Comparison of ENCODE assay signal across 10 cellular contexts in the genomic region with DNA sequence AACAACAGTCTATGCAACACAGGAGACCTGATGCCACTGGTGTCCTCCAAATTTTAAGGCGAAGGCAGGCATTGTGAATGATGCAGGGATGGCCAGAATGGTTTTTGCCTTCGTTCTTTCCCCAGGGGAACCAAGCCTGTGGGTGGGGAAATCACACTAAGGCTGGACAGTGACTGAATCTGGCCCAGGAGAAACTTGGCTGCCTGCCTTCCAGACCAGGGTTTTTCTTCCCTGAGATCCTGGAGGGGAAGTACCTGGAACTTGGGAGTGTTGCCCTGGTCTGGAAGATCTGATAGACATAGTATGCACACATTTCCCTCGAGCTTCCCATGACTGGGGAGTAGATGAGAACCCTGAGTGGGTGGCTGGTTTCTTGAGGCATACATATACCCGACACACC. TPM values are rescaled to one million over a fixed set of nuclear protein-coding genes. Genes with fewer than 3 reads are reported as not detected.
DNase-seq lines count a peak whose midpoint lies in the region; ATAC-seq, FAIRE-seq and TF ChIP-seq lines count a peak whose summit lies in the region.
"Had no signal": no experiment of that assay in that cellular context is flagged by ENCODE, and none has a peak within 500 bp of the region (broad histone marks: within the 10 kb centered on the region; RNA-seq: fewer than 3 reads in every experiment).

No MANE protein-coding gene starts in this region.

- H3K27me3 ChIP-seq in HCT116 (ENCODE audit: insufficient read depth, low read length): no peaks in the 10 kb centered on the region
- H3K27me3 ChIP-seq in breast epithelium: no peaks in the 10 kb centered on the region
- H3K27me3 ChIP-seq in HepG2 (ENCODE audit: control insufficient read depth in 1 of 2, insufficient read depth in 2 of 2, low read length in 2 of 2): no peaks in the 10 kb centered on the region; a peak in 3 of 5 replicates
- H3K27me3 ChIP-seq in stomach: no peaks in the 10 kb centered on the region

- ATAC-seq in HCT116: no peak
- ATAC-seq in HepG2: no peak
- no peak for ATAC-seq in HG03159 (IDR thresholded peaks at IDR 0.05; ENCODE audit: unreplicated experiment)

- H3K27ac ChIP-seq in HCT116 (ENCODE audit: low read depth, low read length) (peak overlapping the region; percentile 50), breast epithelium (peak overlapping the region; percentile 90 to 93), HepG2 (ENCODE audit: extremely low read length, insufficient read depth, low read length) (peak overlapping the region; percentile 75), stomach (peak overlapping the region; percentile 53 to 84 (median 77))

- TF ChIP-seq CTCF in HCT116 (IDR thresholded peaks at IDR 0.05 in 2 of 3, conservative IDR thresholded peaks at IDR 0.05 in 1 of 3; ENCODE audit: borderline replicate concordance in 1 of 3, insufficient read depth in 1 of 3, low read depth in 2 of 3, low read length in 2 of 3) (no peak), breast epithelium (IDR thresholded peaks at IDR 0.05) (no peak), HepG2 (CRISPR knock-in tag; IDR thresholded peaks at IDR 0.05) (no peak), stomach (IDR thresholded peaks at IDR 0.05) (no peak)

- H3K9me2 ChIP-seq in HCT116 (ENCODE audit: insufficient read depth): no peaks in the 10 kb centered on the region

- BruUV-seq in HCT116 (replicated peaks; lab: Mats Ljungman, UMichigan) (TSS peak; percentile 94), HepG2 (replicated peaks; lab: Mats Ljungman, UMichigan) (TSS peak; percentile 97)

- TF ChIP-seq RAD21 in HCT116 (IDR thresholded peaks at IDR 0.05; ENCODE audit: low read depth): no peak
- no peak for TF ChIP-seq RAD21 in HepG2 (CRISPR knock-in tag; IDR thresholded peaks at IDR 0.05)

- H3K4me2 ChIP-seq in HCT116 (ENCODE audit: low read length) (peak overlapping the region; percentile 83), HepG2 (ENCODE audit: low read depth, low read length) (peak overlapping the region; percentile 100)

- H3K36me3 ChIP-seq in HCT116 (ENCODE audit: control insufficient read depth in 1 of 2, insufficient read depth in 2 of 2, low read length in 2 of 2) (peaks cover 0 to 6% of the 10 kb centered on the region in 2 experiments; a peak in 1 of 4 replicates), breast epithelium (no peaks in the 10 kb centered on the region), HepG2 (replicated peaks in 1 of 2; ENCODE audit: control insufficient read depth in 1 of 2, insufficient read depth in 2 of 2, low read length in 2 of 2) (peaks cover 8 to 18% of the 10 kb centered on the region in 2 experiments), stomach (peaks cover 14 to 25% (median 22%) of the 10 kb centered on the region in 4 donors)

- H3K9me3 ChIP-seq in HCT116 (ENCODE audit: control insufficient read depth in 1 of 2, insufficient read depth in 1 of 2, low read depth in 1 of 2, low read length in 2 of 2): no peaks in the 10 kb centered on the region
- H3K9me3 ChIP-seq in breast epithelium: no peaks in the 10 kb centered on the region
- no peaks in the 10 kb centered on the region for H3K9me3 ChIP-seq in HepG2 (ENCODE audit: low read length)
- no peaks in the 10 kb centered on the region for H3K9me3 ChIP-seq in stomach

- DNase-seq in HCT116 (ENCODE audit: low read depth, low spot score) (no peak), breast epithelium (ENCODE audit: low spot score in 2 of 2) (peak in 1 of 2 donors; percentile 53), HepG2 (ENCODE audit: low spot score) (no peak), stomach (peak; percentile 71), D341Med (ENCODE audit: low spot score) (no peak), SKM-1 (lab: John Stamatoyannopoulos, UW; ENCODE audit: unreplicated experiment) (no peak)
- no peak for DNase-seq in stimulated activated CD8-positive, alpha-beta memory T cell treated with anti-CD3 and anti-CD28 coated beads, Interleukin-4, amount 100 ng/mL, for 48 hours
- DNase-seq: NCI-H1930; stimulated activated CD4-positive, alpha-beta T cell treated with anti-CD3 and anti-CD28 coated beads, Interleukin-1b, Interleukin-23, amount 100 ng/mL, for 48 hours had no signal

- H3K9ac ChIP-seq in HCT116 (ENCODE audit: low read length) (peak overlapping the region; percentile 58), HepG2 (ENCODE audit: insufficient read depth, low read depth, low read length) (peak overlapping the region; percentile 68)

- H4K20me1 ChIP-seq in HCT116 (ENCODE audit: insufficient read depth) (no peaks in the 10 kb centered on the region), HepG2 (ENCODE audit: insufficient read depth, low read length) (no peaks in the 10 kb centered on the region)

- CTCF ChIA-PET in HCT116 (lab: Charles Lee): interaction anchor here (0.9 to 1.4 kb wide), 3 partner anchors 14 to 109 kb away, joined by 3 to 4 read pairs (median 4); no protein-coding TSS in a partner anchor
- CTCF ChIA-PET in HepG2 (lab: Yijun Ruan, JAX; ENCODE audit: low intra/inter-chr PET ratio, low total read pairs): interaction anchor here (0.9 kb wide), 1 partner anchor 13 kb away, joined by 3 read pairs; no protein-coding TSS in a partner anchor

- POLR2A ChIA-PET in HCT116 (lab: Charles Lee) (interaction anchor here (1.3 to 1.5 kb wide), 2 partner anchors 13 to 14 kb away, joined by 5 to 8 read pairs; a partner anchor contains a TSS), HepG2 (lab: Yijun Ruan, JAX) (interaction anchor here (1.0 to 3.1 kb wide), 8 partner anchors 8 to 31 kb away, joined by 3 to 29 read pairs (median 5); a partner anchor contains a TSS)

- no peak overlapping the region for H2AFZ ChIP-seq in HCT116 (ENCODE audit: low read depth, low read length, poor library complexity, severe bottlenecking)
- no peak overlapping the region for H2AFZ ChIP-seq in HepG2 (ENCODE audit: low read length)

- H3K4me3 ChIP-seq in HCT116 (replicated peaks in 1 of 2; ENCODE audit: low read depth in 1 of 2, low read length in 2 of 2) (peak overlapping the region; percentile 58 to 61), breast epithelium (peak overlapping the region; percentile 42 to 69 (median 50)), HepG2 (replicated peaks in 1 of 3; ENCODE audit: insufficient read depth in 1 of 3, low read depth in 2 of 3, low read length in 3 of 3) (peak overlapping the region; percentile 34 to 67 (median 57)), stomach (peak overlapping the region; percentile 26 to 44 (median 37))

- TF ChIP-seq EP300 in HepG2 (IDR thresholded peaks at IDR 0.05; ENCODE audit: low read depth in 2 of 2, low read length in 2 of 2) (no peak), HepG2 (CRISPR knock-in tag; IDR thresholded peaks at IDR 0.05; ENCODE audit: borderline replicate concordance) (no peak), stomach (IDR thresholded peaks at IDR 0.05) (no peak)

- FAIRE-seq in HepG2 (lab: Jason Lieb, UNC): peak; percentile 4

- in situ Hi-C loops in HepG2 (cut with HindIII; ENCODE audit: extremely low pct_ligation_motif_present, low pct_unique_long_range_greater_than_20kb): no loop called here

- peaks cover 6% of the 10 kb centered on the region; the same call in 1 of the 2 replicates for H3K79me2 ChIP-seq in HCT116 (ENCODE audit: insufficient read depth, low read length)
- peaks cover 16% of the 10 kb centered on the region for H3K79me2 ChIP-seq in HepG2 (ENCODE audit: insufficient read depth, low read length)

- WGBS in HepG2 (ENCODE audit: low lambda C conversion rate): 63% methylated on average over 3 of the region's 4 CpGs
- WGBS in stomach, 5 donors: 29 to 40% (median 33%) methylated on average over 4 of the region's 4 CpGs

- intact Hi-C loops in HCT116 (cut with micrococcal nuclease): no loop called here
- intact Hi-C loops in breast epithelium (cut with DNase I; ENCODE audit: low total_unique reads): no loop called here
- intact Hi-C loops in HepG2 (cut with micrococcal nuclease; ENCODE audit: unreplicated experiment): no loop called here
- intact Hi-C loops in stomach (cut with DNase I; ENCODE audit: low total_unique reads): no loop called here

- H3K4me1 ChIP-seq in HCT116 (ENCODE audit: control insufficient read depth in 1 of 2, insufficient read depth in 2 of 2, low read length in 2 of 2) (peaks cover 19 to 45% of the 10 kb centered on the region in 2 experiments), breast epithelium (peaks cover 15 to 43% of the 10 kb centered on the region in 2 donors), HepG2 (ENCODE audit: insufficient read depth, low read length) (peaks cover 58% of the 10 kb centered on the region), stomach (peaks cover 59 to 84% (median 69%) of the 10 kb centered on the region in 4 donors)

- RAD21 ChIA-PET in HCT116 (lab: Charles Lee; ENCODE audit: low non-redundant PET in 1 of 2, low total read pairs in 2 of 2, uncharacterized antibody in 2 of 2, unreplicated experiment in 2 of 2): no interaction called here

- TF ChIP-seq POLR2A in HCT116 (IDR thresholded peaks at IDR 0.05; ENCODE audit: borderline replicate concordance, extremely low read depth, insufficient read depth, insufficient read length): no peak
- TF ChIP-seq POLR2A in breast epithelium (IDR thresholded peaks at IDR 0.05): no peak
- no peak for TF ChIP-seq POLR2A in HepG2 (IDR thresholded peaks at IDR 0.05; ENCODE audit: insufficient read depth in 1 of 2, low read depth in 2 of 2, low read length in 2 of 2)
- TF ChIP-seq POLR2A in stomach (IDR thresholded peaks at IDR 0.05): no peak

RNA-seq across cellular contexts. Expression of a gene that starts 0.7 kb away (rescaled TPM):
- total RNA-seq in HCT116 (2021; ENCODE audit: unreplicated experiment): 10.6 TPM
- polyA plus RNA-seq in HCT116 (2012): 9.5 and 9.9 TPM in 2 replicates
- total RNA-seq in breast epithelium: 10 to 100 TPM; 20.3 to 45.5 (median 42.1) TPM
- 0.83 and 2.0 TPM in 2 replicates for total RNA-seq in HepG2 (2016; rRNA removed; fragmentation: Illumina TruSeq; extraction: Trizol)
- 0.40 and 0.71 TPM in 2 replicates for total RNA-seq in HepG2 (2016; cell fraction: cytosol; rRNA removed; fragmentation: Illumina TruSeq; extraction: Trizol; ENCODE audit: low read depth)
- total RNA-seq in HepG2 (2016; cell fraction: insoluble cytoplasmic fraction; rRNA removed; fragmentation: Illumina TruSeq; extraction: Trizol): 0.43 and 2.2 TPM in 2 replicates
- total RNA-seq in HepG2 (2016; cell fraction: membrane; rRNA removed; fragmentation: Illumina TruSeq; extraction: Trizol): 0.65 and 1.2 TPM in 2 replicates
- 4.1 and 4.6 TPM in 2 replicates for total RNA-seq in HepG2 (2016; cell fraction: nucleus; rRNA removed; fragmentation: Illumina TruSeq; extraction: Trizol)
- polyA plus RNA-seq in HepG2 (2011; rRNA removed): 4.2 and 5.8 TPM in 2 replicates
- 1.7 and 2.2 TPM in 2 replicates for polyA plus RNA-seq in HepG2 (2011; cell fraction: cytosol; rRNA removed)
- 26.9 and 33.5 TPM in 2 replicates for polyA plus RNA-seq in HepG2 (2011; cell fraction: nucleus; rRNA removed)
- 5.1 and 5.4 TPM in 2 replicates for polyA plus RNA-seq in HepG2 (2012)
- 0.33 and 0.60 TPM in 2 replicates for polyA plus RNA-seq in HepG2 (2016; cell fraction: cytosol; fragmentation: Illumina TruSeq; extraction: Trizol; ENCODE audit: low read depth)
- 0.62 and 1.0 TPM in 2 replicates for polyA plus RNA-seq in HepG2 (2016; cell fraction: insoluble cytoplasmic fraction; fragmentation: Illumina TruSeq; extraction: Trizol; ENCODE audit: low read depth)
- polyA plus RNA-seq in HepG2 (2016; cell fraction: membrane; fragmentation: Illumina TruSeq; extraction: Trizol; ENCODE audit: low read depth): 0.48 and 0.87 TPM in 2 replicates
- 4.4 and 5.8 TPM in 2 replicates for polyA plus RNA-seq in HepG2 (2016; cell fraction: nucleus; fragmentation: Illumina TruSeq; extraction: Trizol; ENCODE audit: insufficient read depth, low read depth)
- polyA minus RNA-seq in HepG2 (2011; rRNA and poly(A)+ RNA removed; ENCODE audit: low replicate concordance): 8.7 and 9.2 TPM in 2 replicates
- polyA minus RNA-seq in HepG2 (2011; cell fraction: cytosol; rRNA and poly(A)+ RNA removed): 1.4 and 2.2 TPM in 2 replicates
- 9.5 and 16.4 TPM in 2 replicates for polyA minus RNA-seq in HepG2 (2011; cell fraction: nucleus; rRNA and poly(A)+ RNA removed)
- 10 to 100 TPM; 19.3 to 57.4 (median 29.0) TPM for total RNA-seq in stomach
- polyA plus RNA-seq in stomach: 10 to 100 TPM in 1 of 3 donors, 1 to 10 TPM in 2; 4.4 to 18.8 (median 5.7) TPM

RNA-seq across cellular contexts. Expression of a gene that starts 4.8 kb away (rescaled TPM):
- total RNA-seq in HCT116 (2021; ENCODE audit: unreplicated experiment): 28.2 TPM
- polyA plus RNA-seq in HCT116 (2012): 23.5 and 27.8 TPM in 2 replicates
- total RNA-seq in breast epithelium: 10 to 100 TPM; 26.1 to 37.0 (median 36.7) TPM
- total RNA-seq in HepG2 (2016; rRNA removed; fragmentation: Illumina TruSeq; extraction: Trizol): 21.1 and 40.4 TPM in 2 replicates
- 12.8 and 15.4 TPM in 2 replicates for total RNA-seq in HepG2 (2016; cell fraction: cytosol; rRNA removed; fragmentation: Illumina TruSeq; extraction: Trizol; ENCODE audit: low read depth)
- 21.8 and 38.8 TPM in 2 replicates for total RNA-seq in HepG2 (2016; cell fraction: insoluble cytoplasmic fraction; rRNA removed; fragmentation: Illumina TruSeq; extraction: Trizol)
- 13.8 and 14.2 TPM in 2 replicates for total RNA-seq in HepG2 (2016; cell fraction: membrane; rRNA removed; fragmentation: Illumina TruSeq; extraction: Trizol)
- 46.8 and 57.0 TPM in 2 replicates for total RNA-seq in HepG2 (2016; cell fraction: nucleus; rRNA removed; fragmentation: Illumina TruSeq; extraction: Trizol)
- polyA plus RNA-seq in HepG2 (2011; rRNA removed): 46.3 and 51.3 TPM in 2 replicates
- polyA plus RNA-seq in HepG2 (2011; cell fraction: cytosol; rRNA removed): 11.4 and 15.3 TPM in 2 replicates
- polyA plus RNA-seq in HepG2 (2011; cell fraction: nucleus; rRNA removed): 271 and 279 TPM in 2 replicates
- polyA plus RNA-seq in HepG2 (2012): 32.1 and 38.4 TPM in 2 replicates
- polyA plus RNA-seq in HepG2 (2016; cell fraction: cytosol; fragmentation: Illumina TruSeq; extraction: Trizol; ENCODE audit: low read depth): 9.9 TPM in 2 replicates
- polyA plus RNA-seq in HepG2 (2016; cell fraction: insoluble cytoplasmic fraction; fragmentation: Illumina TruSeq; extraction: Trizol; ENCODE audit: low read depth): 26.1 and 30.6 TPM in 2 replicates
- 10.9 and 13.1 TPM in 2 replicates for polyA plus RNA-seq in HepG2 (2016; cell fraction: membrane; fragmentation: Illumina TruSeq; extraction: Trizol; ENCODE audit: low read depth)
- 91.9 and 92.7 TPM in 2 replicates for polyA plus RNA-seq in HepG2 (2016; cell fraction: nucleus; fragmentation: Illumina TruSeq; extraction: Trizol; ENCODE audit: insufficient read depth, low read depth)
- polyA minus RNA-seq in HepG2 (2011; rRNA and poly(A)+ RNA removed; ENCODE audit: low replicate concordance): 27.4 and 44.3 TPM in 2 replicates
- 4.0 and 5.6 TPM in 2 replicates for polyA minus RNA-seq in HepG2 (2011; cell fraction: cytosol; rRNA and poly(A)+ RNA removed)
- polyA minus RNA-seq in HepG2 (2011; cell fraction: nucleus; rRNA and poly(A)+ RNA removed): 68.1 and 83.3 TPM in 2 replicates
- 100 to 1,000 TPM in 2 of 5 donors, 10 to 100 TPM in 3; 28.8 to 148 (median 87.8) TPM for total RNA-seq in stomach
- 10 to 100 TPM; 17.4 to 33.1 (median 20.5) TPM for polyA plus RNA-seq in stomach

RNA-seq across cellular contexts. Expression of a gene that starts 11.2 kb away (rescaled TPM):
- total RNA-seq in HCT116 (2021; ENCODE audit: unreplicated experiment) (1.0 TPM), breast epithelium (not detected), HepG2 (2016; rRNA removed; fragmentation: Illumina TruSeq; extraction: Trizol) (not detected in 2 replicates), stomach (1 to 10 TPM in 1 of 5 donors, not detected in 4; 1.3 TPM)
- 0.53 and 0.71 TPM in 2 replicates for polyA plus RNA-seq in HCT116 (2012)
- not detected in 2 replicates for total RNA-seq in HepG2 (2016; cell fraction: cytosol; rRNA removed; fragmentation: Illumina TruSeq; extraction: Trizol; ENCODE audit: low read depth)
- total RNA-seq in HepG2 (2016; cell fraction: insoluble cytoplasmic fraction; rRNA removed; fragmentation: Illumina TruSeq; extraction: Trizol): not detected in 2 replicates
- not detected in 2 replicates for total RNA-seq in HepG2 (2016; cell fraction: membrane; rRNA removed; fragmentation: Illumina TruSeq; extraction: Trizol)
- total RNA-seq in HepG2 (2016; cell fraction: nucleus; rRNA removed; fragmentation: Illumina TruSeq; extraction: Trizol): not detected in 2 replicates
- polyA plus RNA-seq in HepG2 (2011; rRNA removed) (not detected in 2 replicates), stomach (under 1 TPM in 1 of 3 donors, not detected in 2; 0.58 TPM)
- 0.08 TPM in 1 of 2 replicates, not detected in the other for polyA plus RNA-seq in HepG2 (2011; cell fraction: cytosol; rRNA removed)
- 0.35 TPM in 1 of 2 replicates, not detected in the other for polyA plus RNA-seq in HepG2 (2011; cell fraction: nucleus; rRNA removed)
- polyA plus RNA-seq in HepG2 (2012): not detected in 2 replicates
- polyA plus RNA-seq in HepG2 (2016; cell fraction: cytosol; fragmentation: Illumina TruSeq; extraction: Trizol; ENCODE audit: low read depth): not detected in 2 replicates
- polyA plus RNA-seq in HepG2 (2016; cell fraction: insoluble cytoplasmic fraction; fragmentation: Illumina TruSeq; extraction: Trizol; ENCODE audit: low read depth): not detected in 2 replicates
- not detected in 2 replicates for polyA plus RNA-seq in HepG2 (2016; cell fraction: membrane; fragmentation: Illumina TruSeq; extraction: Trizol; ENCODE audit: low read depth)
- polyA plus RNA-seq in HepG2 (2016; cell fraction: nucleus; fragmentation: Illumina TruSeq; extraction: Trizol; ENCODE audit: insufficient read depth, low read depth): not detected in 2 replicates
- polyA minus RNA-seq in HepG2 (2011; rRNA and poly(A)+ RNA removed; ENCODE audit: low replicate concordance): not detected in 2 replicates
- polyA minus RNA-seq in HepG2 (2011; cell fraction: cytosol; rRNA and poly(A)+ RNA removed): not detected in 2 replicates
- not detected in 2 replicates for polyA minus RNA-seq in HepG2 (2011; cell fraction: nucleus; rRNA and poly(A)+ RNA removed)

RNA-seq across cellular contexts. Expression of a gene that starts 13.7 kb away (rescaled TPM):
- total RNA-seq in HCT116 (2021; ENCODE audit: unreplicated experiment) (109 TPM), breast epithelium (10 to 100 TPM; 62.6 to 84.8 (median 70.8) TPM), HepG2 (2016; rRNA removed; fragmentation: Illumina TruSeq; extraction: Trizol) (28.5 and 60.8 TPM in 2 replicates), stomach (100 to 1,000 TPM in 1 of 5 donors, 10 to 100 TPM in 4; 20.0 to 124 (median 64.3) TPM)
- 130 and 131 TPM in 2 replicates for polyA plus RNA-seq in HCT116 (2012)
- 29.7 and 36.9 TPM in 2 replicates for total RNA-seq in HepG2 (2016; cell fraction: cytosol; rRNA removed; fragmentation: Illumina TruSeq; extraction: Trizol; ENCODE audit: low read depth)
- 27.0 and 60.5 TPM in 2 replicates for total RNA-seq in HepG2 (2016; cell fraction: insoluble cytoplasmic fraction; rRNA removed; fragmentation: Illumina TruSeq; extraction: Trizol)
- total RNA-seq in HepG2 (2016; cell fraction: membrane; rRNA removed; fragmentation: Illumina TruSeq; extraction: Trizol): 57.4 and 66.9 TPM in 2 replicates
- 47.9 and 57.4 TPM in 2 replicates for total RNA-seq in HepG2 (2016; cell fraction: nucleus; rRNA removed; fragmentation: Illumina TruSeq; extraction: Trizol)
- polyA plus RNA-seq in HepG2 (2011; rRNA removed) (38.9 and 45.9 TPM in 2 replicates), stomach (10 to 100 TPM; 19.9 to 46.8 (median 25.5) TPM)
- polyA plus RNA-seq in HepG2 (2011; cell fraction: cytosol; rRNA removed): 46.5 and 47.9 TPM in 2 replicates
- 28.6 and 40.8 TPM in 2 replicates for polyA plus RNA-seq in HepG2 (2011; cell fraction: nucleus; rRNA removed)
- polyA plus RNA-seq in HepG2 (2012): 57.8 and 68.0 TPM in 2 replicates
- 54.4 and 69.4 TPM in 2 replicates for polyA plus RNA-seq in HepG2 (2016; cell fraction: cytosol; fragmentation: Illumina TruSeq; extraction: Trizol; ENCODE audit: low read depth)
- 55.2 and 61.1 TPM in 2 replicates for polyA plus RNA-seq in HepG2 (2016; cell fraction: insoluble cytoplasmic fraction; fragmentation: Illumina TruSeq; extraction: Trizol; ENCODE audit: low read depth)
- polyA plus RNA-seq in HepG2 (2016; cell fraction: membrane; fragmentation: Illumina TruSeq; extraction: Trizol; ENCODE audit: low read depth): 86.0 and 102 TPM in 2 replicates
- polyA plus RNA-seq in HepG2 (2016; cell fraction: nucleus; fragmentation: Illumina TruSeq; extraction: Trizol; ENCODE audit: insufficient read depth, low read depth): 131 and 132 TPM in 2 replicates
- polyA minus RNA-seq in HepG2 (2011; rRNA and poly(A)+ RNA removed; ENCODE audit: low replicate concordance): 71.0 and 231 TPM in 2 replicates
- 23.8 and 24.9 TPM in 2 replicates for polyA minus RNA-seq in HepG2 (2011; cell fraction: cytosol; rRNA and poly(A)+ RNA removed)
- 13.3 and 18.3 TPM in 2 replicates for polyA minus RNA-seq in HepG2 (2011; cell fraction: nucleus; rRNA and poly(A)+ RNA removed)

RNA-seq across cellular contexts. Expression of a gene that starts 22.4 kb away (rescaled TPM):
- total RNA-seq in HCT116 (2021; ENCODE audit: unreplicated experiment): 0.42 TPM
- 0.20 and 0.29 TPM in 2 replicates for polyA plus RNA-seq in HCT116 (2012)
- total RNA-seq in breast epithelium: under 1 TPM in 1 of 3 donors, not detected in 2; 0.29 TPM
- total RNA-seq in HepG2 (2016; rRNA removed; fragmentation: Illumina TruSeq; extraction: Trizol): not detected in 2 replicates
- total RNA-seq in HepG2 (2016; cell fraction: cytosol; rRNA removed; fragmentation: Illumina TruSeq; extraction: Trizol; ENCODE audit: low read depth): not detected in 2 replicates
- not detected in 2 replicates for total RNA-seq in HepG2 (2016; cell fraction: insoluble cytoplasmic fraction; rRNA removed; fragmentation: Illumina TruSeq; extraction: Trizol)
- not detected in 2 replicates for total RNA-seq in HepG2 (2016; cell fraction: membrane; rRNA removed; fragmentation: Illumina TruSeq; extraction: Trizol)
- not detected in 2 replicates for total RNA-seq in HepG2 (2016; cell fraction: nucleus; rRNA removed; fragmentation: Illumina TruSeq; extraction: Trizol)
- polyA plus RNA-seq in HepG2 (2011; rRNA removed): not detected in 2 replicates
- polyA plus RNA-seq in HepG2 (2011; cell fraction: cytosol; rRNA removed): not detected in 2 replicates
- polyA plus RNA-seq in HepG2 (2011; cell fraction: nucleus; rRNA removed): 0.17 and 0.34 TPM in 2 replicates
- polyA plus RNA-seq in HepG2 (2012): 0.12 TPM in 1 of 2 replicates, not detected in the other
- polyA plus RNA-seq in HepG2 (2016; cell fraction: cytosol; fragmentation: Illumina TruSeq; extraction: Trizol; ENCODE audit: low read depth): not detected in 2 replicates
- polyA plus RNA-seq in HepG2 (2016; cell fraction: insoluble cytoplasmic fraction; fragmentation: Illumina TruSeq; extraction: Trizol; ENCODE audit: low read depth): not detected in 2 replicates
- not detected in 2 replicates for polyA plus RNA-seq in HepG2 (2016; cell fraction: membrane; fragmentation: Illumina TruSeq; extraction: Trizol; ENCODE audit: low read depth)
- 0.45 TPM in 1 of 2 replicates, not detected in the other for polyA plus RNA-seq in HepG2 (2016; cell fraction: nucleus; fragmentation: Illumina TruSeq; extraction: Trizol; ENCODE audit: insufficient read depth, low read depth)
- polyA minus RNA-seq in HepG2 (2011; rRNA and poly(A)+ RNA removed; ENCODE audit: low replicate concordance): not detected in 2 replicates
- not detected in 2 replicates for polyA minus RNA-seq in HepG2 (2011; cell fraction: cytosol; rRNA and poly(A)+ RNA removed)
- not detected in 2 replicates for polyA minus RNA-seq in HepG2 (2011; cell fraction: nucleus; rRNA and poly(A)+ RNA removed)
- total RNA-seq in stomach: not detected
- not detected for polyA plus RNA-seq in stomach
